In genomic region chr7:29875741-29876140, GRCh38 we compare ENCODE assay signal across 36 cellular contexts.
"Had no signal": no experiment of that assay in that cellular context is flagged by ENCODE, and none has a peak within 500 bp of the region (broad histone marks: within the 10 kb centered on the region; RNA-seq: fewer than 3 reads in every experiment).

No MANE protein-coding gene starts in this region.

- H3K4me3 ChIP-seq: MG63 had no signal

- H3K27me3 ChIP-seq: MG63 had no signal

- H3K36me3 ChIP-seq: MG63 had no signal

- H3K9me3 ChIP-seq: MG63 had no signal

- DNase-seq: Karpas-422, Kasumi-1, MG63, MM.1S, MV-4-11, NCI-H1048, NCI-H1092, NCI-H1092 treated with DMSO at 0.1 percent for 48 hours, NCI-H1105, NCI-H1105 treated with DMSO at 0.1 percent for 48 hours, NCI-H1417, NCI-H1417 treated with DMSO at 0.1 percent for 48 hours, NCI-H1436, NCI-H1436 treated with DMSO at 0.1 percent for 48 hours, NCI-H146, NCI-H1694, NCI-H1694 treated with DMSO at 0.1 percent for 48 hours, NCI-H187, NCI-H187 treated with DMSO at 0.1 percent for 48 hours, NCI-H1930, NCI-H2029, NCI-H2029 treated with DMSO at 0.1 percent for 48 hours, NCI-H2081, NCI-H2081 treated with DMSO at 0.1 percent for 48 hours, NCI-H2107, NCI-H2171, NCI-H2171 treated with DMSO at 0.1 percent for 48 hours, NCI-H2227 treated with DMSO at 0.1 percent for 48 hours, NCI-H226, NCI-H345, NCI-H446, NCI-H446 treated with DMSO at 0.1 percent for 48 hours, NCI-H510A, NCI-H510A treated with DMSO at 0.1 percent for 48 hours, NCI-H524, NCI-H524 treated with DMSO at 0.1 percent for 48 hours had no signal
